Comparison of ENCODE assay signal across 1 cellular context in genomic region chr10:46556515-46557318, GRCh38.
TF ChIP-seq lines count a peak whose summit lies in the region.

GPRIN2 (minus strand) TSS chr10:46556658; CDS start chr10:46550736, 5,922 bp downstream.

TF ChIP-seq in WTC11, 78 proteins besides CTCF, POLR2A, EP300 and RAD21 (continued from another document):
- TF ChIP-seq AR (CRISPR knock-in tag; IDR thresholded peaks at IDR 0.05) = no peak
- TF ChIP-seq FOXJ3 (CRISPR knock-in tag; IDR thresholded peaks at IDR 0.05; ENCODE audit: borderline replicate concordance) = no peak
- no peak for TF ChIP-seq EMX1 (CRISPR knock-in tag; IDR thresholded peaks at IDR 0.05)
- TF ChIP-seq ZNF396 (CRISPR knock-in tag; IDR thresholded peaks at IDR 0.05; ENCODE audit: borderline replicate concordance) = no peak
- no peak for TF ChIP-seq ZNF219 (CRISPR knock-in tag; IDR thresholded peaks at IDR 0.05; ENCODE audit: borderline replicate concordance)
- no peak; the same call in 1 of the 2 replicates for TF ChIP-seq FOXP4 (CRISPR knock-in tag; IDR thresholded peaks at IDR 0.05)
- no peak for TF ChIP-seq TEAD1 (CRISPR knock-in tag; IDR thresholded peaks at IDR 0.05)
- TF ChIP-seq NR3C1 (CRISPR knock-in tag; conservative IDR thresholded peaks at IDR 0.05; ENCODE audit: low read depth) = no peak
- no peak for TF ChIP-seq E2F4 (CRISPR knock-in tag; IDR thresholded peaks at IDR 0.05; ENCODE audit: borderline replicate concordance, low read depth)
- 0 out of 2 replicates have a peak, but pooled peaks have one; percentile 27 for TF ChIP-seq CBFB (CRISPR knock-in tag; IDR thresholded peaks at IDR 0.05; ENCODE audit: low read depth)
- TF ChIP-seq GABPB1 (CRISPR knock-in tag; IDR thresholded peaks at IDR 0.05) = no peak
- TF ChIP-seq ZNF416 (CRISPR knock-in tag; IDR thresholded peaks at IDR 0.05) = no peak
- TF ChIP-seq JAZF1 (CRISPR knock-in tag; IDR thresholded peaks at IDR 0.05) = no peak
- TF ChIP-seq FOXK1 (CRISPR knock-in tag; IDR thresholded peaks at IDR 0.05) = 0 out of 2 replicates have a peak, but pooled peaks have one; percentile 56
- TF ChIP-seq PRDM15 (CRISPR knock-in tag; IDR thresholded peaks at IDR 0.05) = 0 out of 2 replicates have a peak, but pooled peaks have one; percentile 28
- peak; percentile 55; the same call in 1 of the 2 replicates for TF ChIP-seq E2F5 (CRISPR knock-in tag; IDR thresholded peaks at IDR 0.05)
- no peak; the same call in 1 of the 2 replicates for TF ChIP-seq MYBL2 (CRISPR knock-in tag; IDR thresholded peaks at IDR 0.05)
- no peak for TF ChIP-seq ZBTB43 (CRISPR knock-in tag; IDR thresholded peaks at IDR 0.05)
- 0 out of 2 replicates have a peak, but pooled peaks have one; percentile 40 for TF ChIP-seq TCF7 (CRISPR knock-in tag; IDR thresholded peaks at IDR 0.05; ENCODE audit: low read depth)
- no peak for TF ChIP-seq ZMAT4 (CRISPR knock-in tag; IDR thresholded peaks at IDR 0.05)
- TF ChIP-seq ETV6 (CRISPR knock-in tag; IDR thresholded peaks at IDR 0.05) = 0 out of 2 replicates have a peak, but pooled peaks have one; percentile 14
- TF ChIP-seq ZNF512 (CRISPR knock-in tag; IDR thresholded peaks at IDR 0.05; ENCODE audit: borderline replicate concordance) = no peak
- TF ChIP-seq FOXP1 (CRISPR knock-in tag; IDR thresholded peaks at IDR 0.05; ENCODE audit: borderline replicate concordance) = peak; percentile 68; the same call in 1 of the 2 replicates
- TF ChIP-seq JUN (CRISPR knock-in tag; IDR thresholded peaks at IDR 0.05) = no peak
- no peak for TF ChIP-seq ZNF317 (CRISPR knock-in tag; IDR thresholded peaks at IDR 0.05; ENCODE audit: borderline replicate concordance, low read depth)
- no peak for TF ChIP-seq ZNF423 (CRISPR knock-in tag; IDR thresholded peaks at IDR 0.05)
- TF ChIP-seq STAT6 (CRISPR knock-in tag; conservative IDR thresholded peaks at IDR 0.05; ENCODE audit: low read depth) = no peak
- no peak for TF ChIP-seq HMGA2 (CRISPR knock-in tag; IDR thresholded peaks at IDR 0.05)
- no peak for TF ChIP-seq MXD4 (CRISPR knock-in tag; IDR thresholded peaks at IDR 0.05; ENCODE audit: borderline replicate concordance)
- no peak for TF ChIP-seq ZNF232 (CRISPR knock-in tag; IDR thresholded peaks at IDR 0.05)
- TF ChIP-seq OVOL2 (CRISPR knock-in tag; IDR thresholded peaks at IDR 0.05; ENCODE audit: borderline replicate concordance) = no peak
- TF ChIP-seq TEAD4 (CRISPR knock-in tag; IDR thresholded peaks at IDR 0.05) = no peak
- no peak for TF ChIP-seq IRF1 (CRISPR knock-in tag; IDR thresholded peaks at IDR 0.05)
- TF ChIP-seq IRF2 (CRISPR knock-in tag; IDR thresholded peaks at IDR 0.05; ENCODE audit: borderline replicate concordance, low read depth) = no peak
- TF ChIP-seq ATF1 (CRISPR knock-in tag; IDR thresholded peaks at IDR 0.05) = no peak; the same call in 1 of the 2 replicates
TF ChIP-seq in WTC11: peak in this region for 8.
